Comparison of ENCODE assay signal across 9 cellular contexts in the genomic region with DNA sequence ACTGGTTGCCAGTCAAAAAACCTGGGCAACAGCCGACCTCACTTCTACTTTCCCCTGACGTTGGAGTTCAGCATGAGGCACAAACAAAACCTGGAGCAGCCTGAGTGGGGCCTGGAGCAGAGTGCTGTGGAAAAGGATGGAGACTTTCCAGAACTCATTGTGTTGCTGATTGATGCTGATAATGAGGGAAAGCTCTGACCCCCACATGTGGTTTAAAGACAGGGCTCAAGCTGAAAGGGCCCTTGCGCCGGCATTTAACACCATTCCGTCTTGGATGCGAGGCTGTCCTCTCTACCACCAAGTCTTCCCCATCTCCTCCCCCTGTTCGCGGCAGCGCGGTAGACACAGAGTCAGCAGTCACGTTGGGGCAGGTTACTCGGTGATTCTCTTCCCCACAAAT. TPM values are rescaled to one million over a fixed set of nuclear protein-coding genes. Genes with fewer than 3 reads are reported as not detected.
DNase-seq lines count a peak whose midpoint lies in the region; ATAC-seq and TF ChIP-seq lines count a peak whose summit lies in the region.
"Had no signal": no experiment of that assay in that cellular context is flagged by ENCODE, and none has a peak within 500 bp of the region (broad histone marks: within the 10 kb centered on the region; RNA-seq: fewer than 3 reads in every experiment).

No MANE protein-coding gene starts in this region.

- peaks cover 0 to 6% of the 10 kb centered on the region in 2 donors for H3K4me1 ChIP-seq in thoracic aorta (ENCODE audit: control insufficient read depth in 1 of 2, low read depth in 2 of 2)

- H3K4me3 Mint-ChIP-seq in activated CD4-positive, alpha-beta T cell treated with anti-CD3 and anti-CD28 coated beads, Interleukin-2, amount 10 ng/mL, durations not matched to agents 24 days and 14 days: peak overlapping the region; percentile 45
- H3K4me3 Mint-ChIP-seq in central memory CD8-positive, alpha-beta T cell: peak overlapping the region; percentile 46
- H3K4me3 Mint-ChIP-seq in memory B cell: peak overlapping the region; percentile 18

- intact Hi-C loops in activated CD4-positive, alpha-beta T cell treated with anti-CD3 and anti-CD28 coated beads, Interleukin-2, amount 10 ng/mL, durations not matched to agents 24 days and 14 days (cut with micrococcal nuclease): no loop called here

- H3K27ac ChIP-seq in thoracic aorta: no peak overlapping the region

- H3K36me3 ChIP-seq in thoracic aorta: no peaks in the 10 kb centered on the region

- H3K36me3 Mint-ChIP-seq in activated CD4-positive, alpha-beta T cell treated with anti-CD3 and anti-CD28 coated beads, Interleukin-2, amount 10 ng/mL, durations not matched to agents 24 days and 14 days (ENCODE audit: low read depth): no peaks in the 10 kb centered on the region
- H3K36me3 Mint-ChIP-seq in central memory CD8-positive, alpha-beta T cell (ENCODE audit: insufficient read depth): no peaks in the 10 kb centered on the region
- no peaks in the 10 kb centered on the region for H3K36me3 Mint-ChIP-seq in memory B cell

- no peak for TF ChIP-seq CTCF in thoracic aorta (IDR thresholded peaks at IDR 0.05)

- peak overlapping the region; percentile 89 for H3K4me3 ChIP-seq in thoracic aorta

- H3K27ac Mint-ChIP-seq in activated CD4-positive, alpha-beta T cell treated with anti-CD3 and anti-CD28 coated beads, Interleukin-2, amount 10 ng/mL, durations not matched to agents 24 days and 14 days: no peak overlapping the region
- no peak overlapping the region for H3K27ac Mint-ChIP-seq in central memory CD8-positive, alpha-beta T cell (ENCODE audit: low read depth)
- no peak overlapping the region for H3K27ac Mint-ChIP-seq in memory B cell

- H3K4me1 Mint-ChIP-seq in activated CD4-positive, alpha-beta T cell treated with anti-CD3 and anti-CD28 coated beads, Interleukin-2, amount 10 ng/mL, durations not matched to agents 24 days and 14 days: peaks cover 3% of the 10 kb centered on the region
- peaks cover 5% of the 10 kb centered on the region for H3K4me1 Mint-ChIP-seq in central memory CD8-positive, alpha-beta T cell
- H3K4me1 Mint-ChIP-seq in memory B cell: peaks cover 8% of the 10 kb centered on the region

- DNase-seq in activated CD4-positive, alpha-beta T cell treated with anti-CD3 and anti-CD28 coated beads, Interleukin-2, amount 10 ng/mL, durations not matched to agents 24 days and 14 days: peak; percentile 51
- DNase-seq in activated CD4-positive, alpha-beta T cell treated with anti-CD3 and anti-CD28 coated beads for 48 hours: no peak
- DNase-seq in central memory CD8-positive, alpha-beta T cell (ENCODE audit: low spot score in 2 of 2): no peak
- DNase-seq in memory B cell (ENCODE audit: low spot score in 2 of 2) (no peak), thoracic aorta (ENCODE audit: low spot score) (no peak), SKM-1 (lab: John Stamatoyannopoulos, UW; ENCODE audit: unreplicated experiment) (no peak)
- no peak for DNase-seq in stimulated activated CD4-positive, alpha-beta T cell treated with anti-CD3 and anti-CD28 coated beads, Interleukin-2, amount 100 ng/mL, for 24 hours
- DNase-seq: effector CD8-positive, alpha-beta T cell had no signal

- H3K27me3 Mint-ChIP-seq in activated CD4-positive, alpha-beta T cell treated with anti-CD3 and anti-CD28 coated beads, Interleukin-2, amount 10 ng/mL, durations not matched to agents 24 days and 14 days: peaks cover 23% of the 10 kb centered on the region
- H3K27me3 Mint-ChIP-seq in central memory CD8-positive, alpha-beta T cell: peaks cover 30% of the 10 kb centered on the region
- peaks cover 13% of the 10 kb centered on the region for H3K27me3 Mint-ChIP-seq in memory B cell

- no peak for ATAC-seq in central memory CD8-positive, alpha-beta T cell (replicated peaks; ENCODE audit: extremely low read depth, poor library complexity, severe bottlenecking)
- ATAC-seq in memory B cell (ENCODE audit: low read depth) (no peak), thoracic aorta (ENCODE audit: insufficient number of reproducible peaks, low FRiP score, low read depth) (peak; percentile 25), HG02610 (IDR thresholded peaks at IDR 0.05; ENCODE audit: unreplicated experiment) (no peak)

- no peaks in the 10 kb centered on the region for H3K9me3 ChIP-seq in thoracic aorta

- no peaks in the 10 kb centered on the region for H3K9me3 Mint-ChIP-seq in activated CD4-positive, alpha-beta T cell treated with anti-CD3 and anti-CD28 coated beads, Interleukin-2, amount 10 ng/mL, durations not matched to agents 24 days and 14 days
- H3K9me3 Mint-ChIP-seq in central memory CD8-positive, alpha-beta T cell: no peaks in the 10 kb centered on the region
- no peaks in the 10 kb centered on the region for H3K9me3 Mint-ChIP-seq in memory B cell

- H3K27me3 ChIP-seq in thoracic aorta (replicated peaks; ENCODE audit: insufficient read depth): no peaks in the 10 kb centered on the region

RNA-seq across cellular contexts. Expression of a gene that starts 0.6 kb away (rescaled TPM):
- not detected in 2 replicates for total RNA-seq in activated CD4-positive, alpha-beta T cell treated with anti-CD3 and anti-CD28 coated beads, Interleukin-2, amount 10 ng/mL, durations not matched to agents 24 days and 14 days
- total RNA-seq in thoracic aorta: 1 to 10 TPM; 1.8 to 2.8 TPM

RNA-seq across cellular contexts. Expression of a gene that starts 14.7 kb away (rescaled TPM):
- total RNA-seq in activated CD4-positive, alpha-beta T cell treated with anti-CD3 and anti-CD28 coated beads, Interleukin-2, amount 10 ng/mL, durations not matched to agents 24 days and 14 days: 0.02 and 0.05 TPM in 2 replicates
- total RNA-seq in thoracic aorta: 100 to 1,000 TPM; 139 to 171 TPM

Comparison
In these comparisons a context has a peak if more than half of its experiments do, and no peak if none do; other contexts are left out.
1. RNA of a gene that starts 14.7 kb away (total RNA-seq): 139 to 171 TPM in thoracic aorta; 0.02 to 0.05 TPM in activated CD4-positive, alpha-beta T cell treated with anti-CD3 and anti-CD28 coated beads, Interleukin-2, amount 10 ng/mL, durations not matched to agents 24 days and 14 days; every median in the first group is over 100 times any median in the second.
2. Peak in every context shown above with its lines, with median percentiles within 50 percentile points of each other: H3K4me3 Mint-ChIP-seq.